10 cellular contexts compared by ENCODE assay signal in genomic region chr4:37528161-37528560, GRCh38.
DNase-seq lines count a peak whose midpoint lies in the region; ATAC-seq and TF ChIP-seq lines count a peak whose summit lies in the region.
"Had no signal": no experiment of that assay in that cellular context is flagged by ENCODE, and none has a peak within 500 bp of the region (broad histone marks: within the 10 kb centered on the region; RNA-seq: fewer than 3 reads in every experiment).

No MANE protein-coding gene starts in this region.

- DNase-seq in G401 (ENCODE audit: low spot score) (peak; percentile 9), NOMO-1 (lab: John Stamatoyannopoulos, UW; ENCODE audit: unreplicated experiment in 2 of 2) (peak; percentile 70 to 76), T47D (ENCODE audit: low read depth in 1 of 2, low spot score in 1 of 2) (peak; percentile 24 to 93), mucosa of gallbladder (ENCODE audit: low spot score) (peak; percentile 42), NCI-H2171 (lab: John Stamatoyannopoulos, UW) (no peak), GM20000 (ENCODE audit: low spot score) (no peak)
- DNase-seq in stimulated activated CD4-positive, alpha-beta T cell treated with anti-CD3 and anti-CD28 coated beads, Interleukin-4, amount 100 ng/mL, for 24 hours = no peak
- DNase-seq: activated CD4-positive, alpha-beta T cell treated with anti-CD3 and anti-CD28 coated beads for 36 hours; transverse colon had no signal

- no peak for TF ChIP-seq CTCF in GM20000 (IDR thresholded peaks at IDR 0.05; ENCODE audit: extremely low read depth, missing control alignments)

- ATAC-seq in GM21423 (IDR thresholded peaks at IDR 0.05; ENCODE audit: unreplicated experiment) = no peak
- ATAC-seq: activated CD4-positive, alpha-beta T cell treated with anti-CD3 and anti-CD28 coated beads for 36 hours had no signal

- in situ Hi-C loops in G401 (cut with HindIII; ENCODE audit: low sequenced_read_pairs) = no loop called here
- in situ Hi-C loops in T47D (cut with HindIII; ENCODE audit: low pct_unique_long_range_greater_than_20kb, low sequenced_read_pairs) = no loop called here

Comparison
In these comparisons a context has a peak if more than half of its experiments do, and no peak if none do; other contexts are left out.
1. DNase-seq: peak in G401 (single experiment), NOMO-1 (2 of 2), T47D (2 of 2) and mucosa of gallbladder (single experiment); none in NCI-H2171 (single experiment), GM20000 (single experiment) and stimulated activated CD4-positive, alpha-beta T cell treated with anti-CD3 and anti-CD28 coated beads, Interleukin-4, amount 100 ng/mL, for 24 hours (single experiment).